ENCODE assay signal across 8 cellular contexts in genomic region chr12:57590892-57591566, GRCh38. TPM values are rescaled to one million over a fixed set of nuclear protein-coding genes. Genes with fewer than 3 reads are reported as not detected.
DNase-seq lines count a peak whose midpoint lies in the region; ATAC-seq, FAIRE-seq and TF ChIP-seq lines count a peak whose summit lies in the region.

Gene PIP4K2C, plus strand, starts transcription at chr12:57591192. Its CDS starts 98 bp downstream, at chr12:57591290.

- H3K4me1 ChIP-seq in H1 (replicated peaks in 1 of 4; ENCODE audit: control insufficient read depth in 3 of 4, insufficient read depth in 4 of 4, low read length in 3 of 4) (peaks cover 2 to 7% (median 3%) of the 10 kb centered on the region in 4 experiments; a peak in 6 of 7 replicates), mesendoderm (ENCODE audit: control insufficient read depth, low read depth, low read length) (peaks cover 10% of the 10 kb centered on the region)

- TF ChIP-seq EP300 in H1 (IDR thresholded peaks at IDR 0.05; ENCODE audit: borderline replicate concordance in 1 of 2, low read depth in 2 of 2, low read length in 2 of 2) = no peak

- peaks cover 39% of the 10 kb centered on the region for H3K4me1 Mint-ChIP-seq in CD4-positive, alpha-beta T cell (ENCODE audit: low read depth)

- H2BK20ac ChIP-seq in H1 (ENCODE audit: low read length) = no peak within 1 kb of the TSS

- no peak within 1 kb of the TSS for H3K14ac ChIP-seq in H1 (ENCODE audit: insufficient read length)

- no peak within 1 kb of the TSS for H4K91ac ChIP-seq in H1 (replicated peaks; ENCODE audit: insufficient read length, low read length)

- H4K20me1 ChIP-seq in H1 (replicated peaks in 1 of 2; ENCODE audit: control insufficient read depth in 1 of 2, insufficient read depth in 2 of 2, low read length in 2 of 2) = peaks cover 2 to 4% of the 10 kb centered on the region in 2 experiments

- peak within 1 kb of the TSS; percentile 91 for H3K4me3 Mint-ChIP-seq in CD4-positive, alpha-beta T cell

- H3K4ac ChIP-seq in H1 (replicated peaks; ENCODE audit: insufficient read length, low read depth, low read length) (no peak within 1 kb of the TSS), mesendoderm (ENCODE audit: low read depth, low read length) (no peak within 1 kb of the TSS)

- H3K36me3 ChIP-seq in H1 (ENCODE audit: control insufficient read depth in 2 of 4, insufficient read depth in 4 of 4, low read length in 3 of 4) = peaks cover 0 to 8% (median 4%) of the 10 kb centered on the region in 4 experiments; a peak in 2 of 8 replicates
- H3K36me3 ChIP-seq in mesendoderm (ENCODE audit: control insufficient read depth, insufficient read depth, low read length) = no peaks in the 10 kb centered on the region

- H3K27me3 Mint-ChIP-seq in CD4-positive, alpha-beta T cell = no peaks in the 10 kb centered on the region

- H3K27me3 ChIP-seq in CD4-positive, alpha-beta T cell (ENCODE audit: control insufficient read depth, insufficient read depth, low read length) = peaks cover 8% of the 10 kb centered on the region
- H3K27me3 ChIP-seq in H1 (replicated peaks in 1 of 4; ENCODE audit: control insufficient read depth in 3 of 4, extremely low read depth in 1 of 4, insufficient read depth in 3 of 4, low read length in 3 of 4) = no peaks in the 10 kb centered on the region
- no peaks in the 10 kb centered on the region for H3K27me3 ChIP-seq in mesendoderm (ENCODE audit: insufficient read depth, low read length, poor library complexity)

- H3K9me3 ChIP-seq in CD4-positive, alpha-beta T cell (ENCODE audit: control insufficient read depth, low read length) = no peaks in the 10 kb centered on the region
- H3K9me3 ChIP-seq in H1 (ENCODE audit: insufficient read depth in 2 of 2, low read depth in 1 of 2, low read length in 1 of 2) = no peaks in the 10 kb centered on the region

- 2% methylated on average over 61 of the region's 61 CpGs; no CpG with 5 or more reads in 1 of the 2 experiments for WGBS in H1 (ENCODE audit: extremely low coverage in 1 of 2, insufficient coverage in 1 of 2, insufficient read length in 1 of 2, insufficient replicate concordance in 2 of 2, low coverage in 1 of 2, low lambda C conversion rate in 2 of 2, missing lambda C conversion rate in 1 of 2), 2 experiments
- WGBS in mesendoderm (ENCODE audit: extremely low coverage, insufficient coverage, low lambda C conversion rate) = no CpG with 5 or more reads among the region's 61 CpGs

- FAIRE-seq in H1 (lab: Jason Lieb, UNC) = no peak

- H3K56ac ChIP-seq in H1 (replicated peaks; ENCODE audit: insufficient read length, low read depth, low read length) (peak within 1 kb of the TSS; percentile 75), mesendoderm (ENCODE audit: low read length) (peak within 1 kb of the TSS; percentile 87)

- H2BK5ac ChIP-seq in H1 (ENCODE audit: low read depth, low read length) (peak within 1 kb of the TSS; percentile 81; the same call in 1 of the 2 replicates), mesendoderm (ENCODE audit: low read length) (no peak within 1 kb of the TSS)

- TF ChIP-seq RAD21 in H1 (IDR thresholded peaks at IDR 0.05 in 1 of 2, conservative IDR thresholded peaks at IDR 0.05 in 1 of 2; ENCODE audit: low read depth in 2 of 2, low read length in 2 of 2) = no peak; a peak in 1 of 4 replicates

- H2AFZ ChIP-seq in H1 (ENCODE audit: low read length) = peak within 1 kb of the TSS; percentile 66

- H4K5ac ChIP-seq in H1 (ENCODE audit: insufficient read length, low read depth, low read length) = peak within 1 kb of the TSS; percentile 28
- H4K5ac ChIP-seq in mesendoderm (ENCODE audit: low read length) = no peak within 1 kb of the TSS

- H3K27ac Mint-ChIP-seq in CD4-positive, alpha-beta T cell = peak within 1 kb of the TSS; percentile 84

- intact Hi-C loops in CD4-positive, alpha-beta T cell (cut with DNase I, micrococcal nuclease) = loop anchor here in 1 of 2 experiments (2.0 to 5.0 kb wide), 2 partner anchors 44 to 101 kb away; partner anchors contain the start of genes DCTN2 and OS9

- H3K9me3 Mint-ChIP-seq in CD4-positive, alpha-beta T cell = no peaks in the 10 kb centered on the region

- H3K23ac ChIP-seq in H1 (ENCODE audit: insufficient read length) (no peak within 1 kb of the TSS), mesendoderm (ENCODE audit: low read length) (peak within 1 kb of the TSS; percentile 15)

- H2BK15ac ChIP-seq in H1 (ENCODE audit: low read length) (no peak within 1 kb of the TSS), mesendoderm (replicated peaks; ENCODE audit: low read depth) (no peak within 1 kb of the TSS)

- H3K79me2 ChIP-seq in H1 (ENCODE audit: control insufficient read depth in 1 of 2, insufficient read depth in 2 of 2, low read length in 2 of 2) = peaks cover 5 to 20% of the 10 kb centered on the region in 2 experiments; a peak in 3 of 4 replicates
- H3K79me2 ChIP-seq in mesendoderm (ENCODE audit: control insufficient read depth, insufficient read depth, low read length) = peaks cover 12% of the 10 kb centered on the region

- H3K18ac ChIP-seq in H1 (ENCODE audit: extremely low read depth, low read length) = peak within 1 kb of the TSS; percentile 75
- peak within 1 kb of the TSS; percentile 29 for H3K18ac ChIP-seq in mesendoderm (ENCODE audit: low read length)

- H2BK120ac ChIP-seq in H1 (replicated peaks; ENCODE audit: low read depth, low read length) = peak within 1 kb of the TSS; percentile 47
- H2BK120ac ChIP-seq in mesendoderm (ENCODE audit: low read depth, low read length) = no peak within 1 kb of the TSS

- peak within 1 kb of the TSS; percentile 94 for H4K8ac ChIP-seq in H1 (ENCODE audit: extremely low read depth, insufficient read depth, low read length)
- no peak within 1 kb of the TSS for H4K8ac ChIP-seq in mesendoderm (ENCODE audit: low read depth, low read length)

- peak within 1 kb of the TSS; percentile 67 for H3K27ac ChIP-seq in CD4-positive, alpha-beta T cell (ENCODE audit: low read depth, low read length)
- H3K27ac ChIP-seq in H1 (ENCODE audit: low read depth, low read length) (peak within 1 kb of the TSS; percentile 26; the same call in 1 of the 2 replicates), mesendoderm (ENCODE audit: low read depth, low read length) (peak within 1 kb of the TSS; percentile 21)

- H3K36me3 Mint-ChIP-seq in CD4-positive, alpha-beta T cell (ENCODE audit: low read depth) = peaks cover 40% of the 10 kb centered on the region

- no peak for TF ChIP-seq CTCF in CD4-positive, alpha-beta T cell (IDR thresholded peaks at IDR 0.05)
- TF ChIP-seq CTCF in H1 (IDR thresholded peaks at IDR 0.05; ENCODE audit: control extremely low read depth in 1 of 3, insufficient read depth in 1 of 3, low read depth in 1 of 3, low read length in 3 of 3) = no peak; a peak in 1 of 4 replicates

- peak; percentile 49 to 78 (median 66) for DNase-seq in CD4-positive, alpha-beta T cell
- DNase-seq in NOMO-1 (lab: John Stamatoyannopoulos, UW; ENCODE audit: unreplicated experiment in 2 of 2) = peak; percentile 62 to 79
- DNase-seq in activated CD8-positive, alpha-beta memory T cell treated with anti-CD3 and anti-CD28 coated beads for 48 hours (ENCODE audit: low read depth in 2 of 3, low spot score in 2 of 3) = peak; percentile 60 to 75 (median 64)
- DNase-seq in H1 (ENCODE audit: low read depth in 1 of 2, low spot score in 2 of 2) = peak; percentile 81 to 90
- peak; percentile 92 for DNase-seq in mesendoderm
- peak; percentile 67 for DNase-seq in stimulated activated CD8-positive, alpha-beta memory T cell treated with anti-CD3 and anti-CD28 coated beads, Interleukin-12 subunit alpha, Interleukin-12 subunit beta, amount 100 ng/mL, for 4 hours (ENCODE audit: low read depth)

- H3K23me2 ChIP-seq in H1 (ENCODE audit: low read depth, low read length) = peaks cover 15% of the 10 kb centered on the region; the same call in 1 of the 2 replicates

- TF ChIP-seq POLR2A in H1 (IDR thresholded peaks at IDR 0.05; ENCODE audit: control extremely low read depth in 1 of 2, low read depth in 2 of 2, low read length in 2 of 2) = peak; percentile 42 to 67

- H2AK5ac ChIP-seq in H1 (ENCODE audit: low read depth, low read length) (no peak within 1 kb of the TSS), mesendoderm (ENCODE audit: low read length) (no peak within 1 kb of the TSS)

- CTCF ChIA-PET in CD4-positive, alpha-beta T cell (lab: Charles Lee) = interaction anchor here (3.0 kb wide), 1 partner anchor 8 kb away, joined by 24 read pairs; no protein-coding TSS in a partner anchor
- CTCF ChIA-PET in H1 (lab: Charles Lee; ENCODE audit: partially characterized antibody) = interaction anchor here (0.6 to 6.1 kb wide), 14 partner anchors 9 to 166 kb away, joined by 3 to 40 read pairs (median 6); partner anchors contain the start of genes B4GALNT1, DTX3 and OS9

- POLR2A ChIA-PET in CD4-positive, alpha-beta T cell (lab: Charles Lee) = interaction anchor here (0.5 to 2.0 kb wide), 7 partner anchors 12 to 111 kb away, joined by 3 to 7 read pairs (median 4); partner anchors contain the start of genes ARHGEF25 and B4GALNT1
- POLR2A ChIA-PET in H1 (lab: Charles Lee; ENCODE audit: partially characterized antibody) = interaction anchor here (0.5 to 6.2 kb wide), 15 partner anchors 9 to 145 kb away, joined by 3 to 60 read pairs (median 4); partner anchors contain the start of genes ARHGEF25, B4GALNT1, DDIT3 and DTX3

- H3K4me3 ChIP-seq in H1 (ENCODE audit: extremely low read depth in 1 of 4, insufficient read depth in 2 of 4, low read depth in 3 of 4, low read length in 4 of 4) (peak within 1 kb of the TSS; percentile 72 to 95 (median 80)), mesendoderm (ENCODE audit: low read length) (peak within 1 kb of the TSS; percentile 90)

- peak; percentile 75 for ATAC-seq in CD4-positive, alpha-beta T cell (ENCODE audit: poor library complexity)
- peak; percentile 95 for ATAC-seq in GM19438 (IDR thresholded peaks at IDR 0.05; ENCODE audit: low read depth, unreplicated experiment)
- peak; percentile 88 for ATAC-seq in HG03558 (IDR thresholded peaks at IDR 0.05; ENCODE audit: extremely low read depth, unreplicated experiment)

- H3K79me1 ChIP-seq in H1 (ENCODE audit: low read depth, low read length) = 0 out of 2 replicates have a peak, but pooled peaks cover 3% of the 10 kb centered on the region
- H3K79me1 ChIP-seq in mesendoderm (ENCODE audit: low read length) = peaks cover 16% of the 10 kb centered on the region

- peak within 1 kb of the TSS; percentile 83 for H3K4me2 ChIP-seq in H1 (ENCODE audit: insufficient read depth in 1 of 2, low read depth in 2 of 2, low read length in 2 of 2)
- H3K4me2 ChIP-seq in mesendoderm (ENCODE audit: low read length) = peak within 1 kb of the TSS; percentile 94

- H2BK12ac ChIP-seq in H1 (ENCODE audit: low read depth, low read length) = no peak within 1 kb of the TSS

- H3K9ac ChIP-seq in H1 (replicated peaks in 1 of 4; ENCODE audit: extremely low read depth in 1 of 4, low read depth in 3 of 4, low read length in 3 of 4) (peak within 1 kb of the TSS; percentile 61 to 77 (median 69)), mesendoderm (ENCODE audit: low read length) (peak within 1 kb of the TSS; percentile 87)

RNA-seq across cellular contexts. Expression of gene PIP4K2C, which starts in this region (rescaled TPM):
- total RNA-seq in CD4-positive, alpha-beta T cell = 10 to 100 TPM; 15.1 to 17.3 TPM
- total RNA-seq in H1 (2021; fragmentation: NEBNext Ultra II Directional; extraction: Animal tissue kit (Norgen Biotek cat#: 25700)) = 21.4 and 27.1 TPM in 2 replicates
- polyA plus RNA-seq in H1 (2011; rRNA removed) = 21.0 and 25.0 TPM in 2 replicates
- 21.8 TPM for polyA plus RNA-seq in H1 (2011; cell fraction: cytosol; rRNA removed)
- polyA plus RNA-seq in H1 (2011; cell fraction: nucleus; rRNA removed) = 23.9 TPM
- 19.5 to 27.9 TPM (median 22.1 TPM) in 4 replicates for polyA plus RNA-seq in H1 (2012, experiment 1 of 2)
- polyA plus RNA-seq in H1 (2012, experiment 2 of 2) = 16.5 TPM
- 14.6 TPM for polyA plus RNA-seq in H1 (2013, experiment 1 of 2)
- 15.9 TPM for polyA plus RNA-seq in H1 (2013, experiment 2 of 2)
- 25.6 and 27.0 TPM in 2 replicates for polyA minus RNA-seq in H1 (2011; rRNA and poly(A)+ RNA removed)
- 16.4 TPM for polyA minus RNA-seq in H1 (2011; cell fraction: cytosol; rRNA and poly(A)+ RNA removed)
- polyA minus RNA-seq in H1 (2011; cell fraction: nucleus; rRNA and poly(A)+ RNA removed) = 11.0 TPM
- polyA plus RNA-seq in mesendoderm (2013, experiment 1 of 2) = 18.6 TPM
- polyA plus RNA-seq in mesendoderm (2013, experiment 2 of 2) = 18.6 TPM

Comparison
In these comparisons a context has a peak if more than half of its experiments do, and no peak if none do; other contexts are left out.
1. Peak in every context shown above with its lines: DNase-seq, ATAC-seq, H3K4me3 ChIP-seq and H3K27ac ChIP-seq.